ENCODE assay signal across 8 cellular contexts in the genomic region with DNA sequence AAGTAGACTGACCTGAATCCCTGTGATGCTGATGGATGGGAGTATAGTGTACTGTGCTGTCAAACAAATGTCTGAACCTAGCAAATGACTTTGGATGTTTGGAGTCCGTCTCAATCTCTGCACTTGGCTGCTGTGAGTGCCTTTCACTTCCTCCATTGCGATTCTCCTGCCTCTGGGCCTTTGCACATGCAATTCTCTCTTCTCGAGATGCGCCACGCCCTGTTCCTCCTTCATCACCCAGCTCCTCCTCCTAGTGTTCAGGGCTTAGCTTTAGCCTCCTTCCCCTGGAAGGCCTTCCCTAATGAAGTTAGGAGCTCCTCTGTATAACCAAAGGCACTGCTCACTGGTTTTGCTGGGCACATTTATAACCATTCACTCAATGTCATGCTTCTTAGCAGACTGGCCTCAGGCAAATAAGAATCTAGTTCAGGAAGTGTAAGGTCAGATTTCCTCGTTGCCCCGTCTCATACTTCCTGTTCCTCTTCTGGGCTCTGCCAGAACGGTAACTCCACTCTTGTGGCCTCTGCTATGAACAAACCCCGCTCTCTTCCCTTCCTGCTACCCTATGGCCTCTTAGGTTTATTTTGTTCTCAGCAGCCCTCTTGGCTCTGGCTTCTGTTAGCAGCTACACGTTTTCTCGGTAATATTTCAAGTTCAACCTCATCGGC.
DNase-seq lines count a peak whose midpoint lies in the region; ATAC-seq, FAIRE-seq and TF ChIP-seq lines count a peak whose summit lies in the region.

No MANE protein-coding gene starts in this region.

- intact Hi-C loops in GM12878 (cut with micrococcal nuclease; ENCODE audit: unreplicated experiment): loop anchor here (5.0 kb wide), 2 partner anchors 171 to 276 kb away; a partner anchor contains a TSS

- SMC1A ChIA-PET in GM12878 (lab: Charles Lee; ENCODE audit: uncharacterized antibody, unreplicated experiment): interaction anchor here (1.0 kb wide), 1 partner anchor 32 kb away, joined by 6 read pairs; no protein-coding TSS in a partner anchor

- TF ChIP-seq EP300 in GM12878 (IDR thresholded peaks at IDR 0.05; ENCODE audit: borderline replicate concordance in 1 of 2, control insufficient read depth in 1 of 2, low read depth in 2 of 2, low read length in 2 of 2): no peak

- H3K9me2 ChIP-seq in GM23248 (ENCODE audit: insufficient read depth): no peaks in the 10 kb centered on the region

- CTCF ChIA-PET in GM12878 (lab: Yijun Ruan, JAX): interaction anchor here (0.8 to 1.3 kb wide), 3 partner anchors 11 to 279 kb away, joined by 3 to 4 read pairs (median 3); no protein-coding TSS in a partner anchor

- peaks cover 17% of the 10 kb centered on the region for H3K36me3 Mint-ChIP-seq in nephron progenitor cell (ENCODE audit: low read depth)

- H3K27me3 Mint-ChIP-seq in nephron progenitor cell (ENCODE audit: low read depth, poor library complexity): no peaks in the 10 kb centered on the region

- H3K27me3 ChIP-seq in GM12878 (replicated peaks in 1 of 2; ENCODE audit: control insufficient read depth in 2 of 2, insufficient read depth in 2 of 2, low read length in 1 of 2) (no peaks in the 10 kb centered on the region), GM23248 (replicated peaks; ENCODE audit: insufficient read depth) (no peaks in the 10 kb centered on the region), brain microvascular endothelial cell (replicated peaks) (no peaks in the 10 kb centered on the region)

- 38% methylated on average over 12 of the region's 12 CpGs for WGBS in GM12878 (ENCODE audit: insufficient coverage, insufficient replicate concordance, low lambda C conversion rate, missing lambda C conversion rate)
- 98 to 99% methylated on average over 12 of the region's 12 CpGs for WGBS in GM23248 (ENCODE audit: low coverage in 1 of 2, low lambda C conversion rate in 2 of 2, missing lambda C conversion rate in 2 of 2), 2 experiments

- in situ Hi-C loops in GM12878 (cut with MboI): no loop called here
- in situ Hi-C loops in GM23248 (cut with MboI): no loop called here
- in situ Hi-C loops in brain microvascular endothelial cell (cut with HindIII; ENCODE audit: low pct_ligation_motif_present, low sequenced_read_pairs): no loop called here

- ATAC-seq in GM12878 (peak; percentile 28), GM19463 (IDR thresholded peaks at IDR 0.05; ENCODE audit: unreplicated experiment) (no peak)

- H3K9ac ChIP-seq in GM12878 (ENCODE audit: control insufficient read depth, insufficient read depth, low read length) (no peak overlapping the region), GM23248 (no peak overlapping the region)

- H3K4me3 ChIP-seq in GM12878 (no peak overlapping the region), GM23248 (no peak overlapping the region), brain microvascular endothelial cell (ENCODE audit: low read depth, low read length) (no peak overlapping the region)

- peaks cover 12% of the 10 kb centered on the region for H3K9me3 Mint-ChIP-seq in nephron progenitor cell

- no peaks in the 10 kb centered on the region for H4K20me1 ChIP-seq in GM12878 (ENCODE audit: control insufficient read depth, insufficient read depth)
- H4K20me1 ChIP-seq in GM23248 (ENCODE audit: insufficient read depth): no peaks in the 10 kb centered on the region

- peak overlapping the region; percentile 4; the same call in 1 of the 2 replicates for H3K4me2 ChIP-seq in GM12878 (ENCODE audit: control insufficient read depth, insufficient read depth)
- H3K4me2 ChIP-seq in GM23248 (ENCODE audit: unreplicated experiment): no peak overlapping the region

- DNase-seq in GM12891 (ENCODE audit: insufficient read length, low spot score): peak; percentile 17
- peak; percentile 51 for DNase-seq in NAMALWA (ENCODE audit: low spot score)
- DNase-seq in GM12878 (ENCODE audit: low read depth, low spot score): no peak
- no peak for DNase-seq in nephron progenitor cell
- no peak for DNase-seq in islet precursor cell
- no peak for DNase-seq in GM23248
- DNase-seq in brain microvascular endothelial cell: no peak

- no peak overlapping the region for H3K4me3 Mint-ChIP-seq in nephron progenitor cell

- H3K27ac ChIP-seq in GM12878 (ENCODE audit: control insufficient read depth, insufficient read depth) (0 out of 2 replicates have a peak overlapping the region, but pooled peaks have one; percentile 17), GM23248 (no peak overlapping the region), brain microvascular endothelial cell (no peak overlapping the region)

- H3K79me2 ChIP-seq in GM12878 (ENCODE audit: control insufficient read depth, insufficient read depth, low read length) (no peaks in the 10 kb centered on the region), GM23248 (ENCODE audit: insufficient read depth) (no peaks in the 10 kb centered on the region)

- TF ChIP-seq POLR2A in GM12891 (IDR thresholded peaks at IDR 0.05; ENCODE audit: low read depth, low read length): no peak
- no peak for TF ChIP-seq POLR2A in GM12878 (IDR thresholded peaks at IDR 0.05; ENCODE audit: low read depth, low read length)

- H3K4me1 Mint-ChIP-seq in nephron progenitor cell: peaks cover 41% of the 10 kb centered on the region

- TF ChIP-seq CTCF in GM12878 (IDR thresholded peaks at IDR 0.05 in 2 of 3, conservative IDR thresholded peaks at IDR 0.05 in 1 of 3; ENCODE audit: control insufficient read depth in 2 of 3, extremely low read depth in 1 of 3, insufficient read depth in 1 of 3, low read depth in 3 of 3, low read length in 3 of 3) (no peak), nephron progenitor cell (IDR thresholded peaks at IDR 0.05) (no peak), brain microvascular endothelial cell (IDR thresholded peaks at IDR 0.05; ENCODE audit: low read depth, low read length, missing control alignments) (no peak)

- H3K36me3 ChIP-seq in GM12878 (ENCODE audit: control insufficient read depth in 2 of 2, insufficient read depth in 2 of 2, low read length in 1 of 2) (no peaks in the 10 kb centered on the region), GM23248 (ENCODE audit: low read depth) (no peaks in the 10 kb centered on the region), brain microvascular endothelial cell (replicated peaks) (no peaks in the 10 kb centered on the region)

- no peak overlapping the region for H2AFZ ChIP-seq in GM12878 (ENCODE audit: control insufficient read depth, low read depth, low read length)
- no peak overlapping the region for H2AFZ ChIP-seq in GM23248

- H3F3A ChIP-seq in GM23248 (ENCODE audit: insufficient read depth): peaks cover 7% of the 10 kb centered on the region; the same call in 1 of the 2 replicates

- TF ChIP-seq RAD21 in GM12878 (IDR thresholded peaks at IDR 0.05; ENCODE audit: insufficient read depth, low read depth, low read length): no peak

- H3K9me3 ChIP-seq in GM12878 (replicated peaks; ENCODE audit: control insufficient read depth, insufficient read depth, low read length) (no peaks in the 10 kb centered on the region; the same call in 2 of the 3 replicates), GM23248 (ENCODE audit: low read depth) (no peaks in the 10 kb centered on the region)

- POLR2A ChIA-PET in GM12878 (lab: Charles Lee): no interaction called here

- peak; percentile 79 for FAIRE-seq in GM12891 (lab: Jason Lieb, UNC)
- FAIRE-seq in GM12878 (lab: Jason Lieb, UNC): no peak

- H3K4me1 ChIP-seq in GM12878 (ENCODE audit: control insufficient read depth, insufficient read depth, low read length) (peaks cover 21% of the 10 kb centered on the region), GM23248 (ENCODE audit: insufficient read depth) (no peaks in the 10 kb centered on the region)

- H3K27ac Mint-ChIP-seq in nephron progenitor cell: peak overlapping the region; percentile 93

- RAD21 ChIA-PET in GM12878 (lab: Charles Lee; ENCODE audit: unreplicated experiment): no interaction called here

- BruUV-seq in GM12878 (replicated peaks; lab: Mats Ljungman, UMichigan): no TSS peak

TF ChIP-seq in GM12891, 5 proteins besides CTCF, POLR2A, EP300 and RAD21:
- TF ChIP-seq POLR2AphosphoS5 (IDR thresholded peaks at IDR 0.05; ENCODE audit: low read depth, low read length): no peak
- TF ChIP-seq SPI1 (IDR thresholded peaks at IDR 0.05; ENCODE audit: low read depth, low read length): peak; percentile 52

TF ChIP-seq in GM12878, 131 proteins besides CTCF, POLR2A, EP300 and RAD21 (continues in another document):
- TF ChIP-seq ZZZ3 (IDR thresholded peaks at IDR 0.05; ENCODE audit: control insufficient read depth, insufficient read length, low read depth) (no peak), TAF1 (IDR thresholded peaks at IDR 0.05; ENCODE audit: borderline replicate concordance, low read depth, low read length) (no peak), WRNIP1 (IDR thresholded peaks at IDR 0.05; ENCODE audit: borderline replicate concordance, low read depth, low read length) (no peak), GATAD2B (conservative IDR thresholded peaks at IDR 0.05; ENCODE audit: low read depth) (no peak), YY1 (IDR thresholded peaks at IDR 0.05; ENCODE audit: low read depth, low read length) (no peak), MYC (IDR thresholded peaks at IDR 0.05; ENCODE audit: insufficient read depth, insufficient read length, insufficient replicate concordance, low read length, severe bottlenecking) (no peak), BMI1 (IDR thresholded peaks at IDR 0.05; ENCODE audit: borderline replicate concordance) (no peak), TARDBP (IDR thresholded peaks at IDR 0.05; ENCODE audit: borderline replicate concordance) (no peak), EED (IDR thresholded peaks at IDR 0.05; ENCODE audit: low read depth) (0 out of 2 replicates have a peak, but pooled peaks have one; percentile 19), SPI1 (IDR thresholded peaks at IDR 0.05; ENCODE audit: borderline replicate concordance, insufficient read depth, low read depth, low read length) (peak; percentile 27; the same call in 1 of the 2 replicates)
- TF ChIP-seq, protein P1, sequence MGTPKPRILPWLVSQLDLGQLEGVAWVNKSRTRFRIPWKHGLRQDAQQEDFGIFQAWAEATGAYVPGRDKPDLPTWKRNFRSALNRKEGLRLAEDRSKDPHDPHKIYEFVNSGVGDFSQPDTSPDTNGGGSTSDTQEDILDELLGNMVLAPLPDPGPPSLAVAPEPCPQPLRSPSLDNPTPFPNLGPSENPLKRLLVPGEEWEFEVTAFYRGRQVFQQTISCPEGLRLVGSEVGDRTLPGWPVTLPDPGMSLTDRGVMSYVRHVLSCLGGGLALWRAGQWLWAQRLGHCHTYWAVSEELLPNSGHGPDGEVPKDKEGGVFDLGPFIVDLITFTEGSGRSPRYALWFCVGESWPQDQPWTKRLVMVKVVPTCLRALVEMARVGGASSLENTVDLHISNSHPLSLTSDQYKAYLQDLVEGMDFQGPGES (IDR thresholded peaks at IDR 0.05): no peak
- TF ChIP-seq, protein P2, sequence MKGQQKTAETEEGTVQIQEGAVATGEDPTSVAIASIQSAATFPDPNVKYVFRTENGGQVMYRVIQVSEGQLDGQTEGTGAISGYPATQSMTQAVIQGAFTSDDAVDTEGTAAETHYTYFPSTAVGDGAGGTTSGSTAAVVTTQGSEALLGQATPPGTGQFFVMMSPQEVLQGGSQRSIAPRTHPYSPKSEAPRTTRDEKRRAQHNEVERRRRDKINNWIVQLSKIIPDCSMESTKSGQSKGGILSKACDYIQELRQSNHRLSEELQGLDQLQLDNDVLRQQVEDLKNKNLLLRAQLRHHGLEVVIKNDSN (IDR thresholded peaks at IDR 0.05; ENCODE audit: borderline replicate concordance, extremely low read length, insufficient read depth, low read depth, low read length): no peak

Comparison
In these comparisons a context has a peak if more than half of its experiments do, and no peak if none do; other contexts are left out.
1. DNase-seq: peak in GM12891 (single experiment) and NAMALWA (single experiment); none in GM12878 (single experiment), nephron progenitor cell (single experiment), islet precursor cell (single experiment), GM23248 (single experiment) and brain microvascular endothelial cell (single experiment).